2 cellular contexts compared by ENCODE assay signal in the genomic region with DNA sequence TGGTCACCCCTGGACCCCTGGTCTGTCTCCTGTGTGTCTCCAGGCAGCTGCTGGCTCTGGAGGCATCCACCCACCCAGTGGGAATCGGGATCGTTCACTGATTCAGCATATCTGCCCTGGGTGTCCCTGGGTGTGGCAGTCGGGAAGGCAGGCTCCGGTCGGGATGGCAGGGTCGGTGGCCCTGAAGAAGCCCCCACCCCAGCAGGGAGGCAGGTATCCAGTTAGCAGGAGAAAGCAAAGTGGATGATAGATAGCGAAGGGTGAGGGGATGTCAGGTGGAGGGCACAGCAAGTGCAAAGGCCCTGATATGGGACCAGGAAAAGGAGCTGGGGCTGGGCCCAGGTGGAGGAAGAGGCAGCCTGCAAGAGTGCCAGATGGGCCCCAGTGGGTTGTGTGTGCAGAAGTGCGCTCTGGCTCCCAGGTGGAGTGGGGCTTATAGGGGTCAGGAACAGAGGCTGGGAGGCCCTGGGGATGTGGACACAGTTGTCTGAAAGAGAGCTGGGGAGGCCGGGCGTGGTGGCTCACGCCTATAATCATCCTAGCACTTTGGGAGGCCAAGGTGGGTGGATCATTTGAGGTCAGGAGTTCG.
TF ChIP-seq lines count a peak whose summit lies in the region.

No MANE protein-coding gene starts in this region.

TF ChIP-seq in SK-N-SH, 30 proteins besides CTCF, POLR2A, EP300 and RAD21 (continued from another document):
- TF ChIP-seq, protein P1, sequence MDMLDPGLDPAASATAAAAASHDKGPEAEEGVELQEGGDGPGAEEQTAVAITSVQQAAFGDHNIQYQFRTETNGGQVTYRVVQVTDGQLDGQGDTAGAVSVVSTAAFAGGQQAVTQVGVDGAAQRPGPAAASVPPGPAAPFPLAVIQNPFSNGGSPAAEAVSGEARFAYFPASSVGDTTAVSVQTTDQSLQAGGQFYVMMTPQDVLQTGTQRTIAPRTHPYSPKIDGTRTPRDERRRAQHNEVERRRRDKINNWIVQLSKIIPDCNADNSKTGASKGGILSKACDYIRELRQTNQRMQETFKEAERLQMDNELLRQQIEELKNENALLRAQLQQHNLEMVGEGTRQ (IDR thresholded peaks at IDR 0.05; ENCODE audit: borderline replicate concordance, low read depth, low read length) = no peak
- no peak for TF ChIP-seq TAF1 (IDR thresholded peaks at IDR 0.05; ENCODE audit: borderline replicate concordance, low read depth, low read length)
- no peak for TF ChIP-seq EZH2phosphoT487 (IDR thresholded peaks at IDR 0.05; ENCODE audit: borderline replicate concordance, low read depth)

TF ChIP-seq in SK-N-SH treated with all-trans-retinoic acid at 6 μM for 48 hours, 23 proteins besides CTCF, POLR2A, EP300 and RAD21 (continued from another document):
- no peak for TF ChIP-seq ISL1 (CRISPR knock-in tag; IDR thresholded peaks at IDR 0.05)
- TF ChIP-seq ESRRG (CRISPR knock-in tag; IDR thresholded peaks at IDR 0.05) = no peak
- no peak for TF ChIP-seq CSDC2 (CRISPR knock-in tag; IDR thresholded peaks at IDR 0.05)
- no peak for TF ChIP-seq PPARA (CRISPR knock-in tag; IDR thresholded peaks at IDR 0.05; ENCODE audit: borderline replicate concordance)
- no peak for TF ChIP-seq ZC3H10 (CRISPR knock-in tag; IDR thresholded peaks at IDR 0.05)
- no peak for TF ChIP-seq OSR1 (CRISPR knock-in tag; IDR thresholded peaks at IDR 0.05)
- TF ChIP-seq, protein P2, sequence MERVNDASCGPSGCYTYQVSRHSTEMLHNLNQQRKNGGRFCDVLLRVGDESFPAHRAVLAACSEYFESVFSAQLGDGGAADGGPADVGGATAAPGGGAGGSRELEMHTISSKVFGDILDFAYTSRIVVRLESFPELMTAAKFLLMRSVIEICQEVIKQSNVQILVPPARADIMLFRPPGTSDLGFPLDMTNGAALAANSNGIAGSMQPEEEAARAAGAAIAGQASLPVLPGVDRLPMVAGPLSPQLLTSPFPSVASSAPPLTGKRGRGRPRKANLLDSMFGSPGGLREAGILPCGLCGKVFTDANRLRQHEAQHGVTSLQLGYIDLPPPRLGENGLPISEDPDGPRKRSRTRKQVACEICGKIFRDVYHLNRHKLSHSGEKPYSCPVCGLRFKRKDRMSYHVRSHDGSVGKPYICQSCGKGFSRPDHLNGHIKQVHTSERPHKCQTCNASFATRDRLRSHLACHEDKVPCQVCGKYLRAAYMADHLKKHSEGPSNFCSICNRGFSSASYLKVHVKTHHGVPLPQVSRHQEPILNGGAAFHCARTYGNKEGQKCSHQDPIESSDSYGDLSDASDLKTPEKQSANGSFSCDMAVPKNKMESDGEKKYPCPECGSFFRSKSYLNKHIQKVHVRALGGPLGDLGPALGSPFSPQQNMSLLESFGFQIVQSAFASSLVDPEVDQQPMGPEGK (CRISPR knock-in tag; IDR thresholded peaks at IDR 0.05; ENCODE audit: borderline replicate concordance) = no peak
- TF ChIP-seq, protein P3, sequence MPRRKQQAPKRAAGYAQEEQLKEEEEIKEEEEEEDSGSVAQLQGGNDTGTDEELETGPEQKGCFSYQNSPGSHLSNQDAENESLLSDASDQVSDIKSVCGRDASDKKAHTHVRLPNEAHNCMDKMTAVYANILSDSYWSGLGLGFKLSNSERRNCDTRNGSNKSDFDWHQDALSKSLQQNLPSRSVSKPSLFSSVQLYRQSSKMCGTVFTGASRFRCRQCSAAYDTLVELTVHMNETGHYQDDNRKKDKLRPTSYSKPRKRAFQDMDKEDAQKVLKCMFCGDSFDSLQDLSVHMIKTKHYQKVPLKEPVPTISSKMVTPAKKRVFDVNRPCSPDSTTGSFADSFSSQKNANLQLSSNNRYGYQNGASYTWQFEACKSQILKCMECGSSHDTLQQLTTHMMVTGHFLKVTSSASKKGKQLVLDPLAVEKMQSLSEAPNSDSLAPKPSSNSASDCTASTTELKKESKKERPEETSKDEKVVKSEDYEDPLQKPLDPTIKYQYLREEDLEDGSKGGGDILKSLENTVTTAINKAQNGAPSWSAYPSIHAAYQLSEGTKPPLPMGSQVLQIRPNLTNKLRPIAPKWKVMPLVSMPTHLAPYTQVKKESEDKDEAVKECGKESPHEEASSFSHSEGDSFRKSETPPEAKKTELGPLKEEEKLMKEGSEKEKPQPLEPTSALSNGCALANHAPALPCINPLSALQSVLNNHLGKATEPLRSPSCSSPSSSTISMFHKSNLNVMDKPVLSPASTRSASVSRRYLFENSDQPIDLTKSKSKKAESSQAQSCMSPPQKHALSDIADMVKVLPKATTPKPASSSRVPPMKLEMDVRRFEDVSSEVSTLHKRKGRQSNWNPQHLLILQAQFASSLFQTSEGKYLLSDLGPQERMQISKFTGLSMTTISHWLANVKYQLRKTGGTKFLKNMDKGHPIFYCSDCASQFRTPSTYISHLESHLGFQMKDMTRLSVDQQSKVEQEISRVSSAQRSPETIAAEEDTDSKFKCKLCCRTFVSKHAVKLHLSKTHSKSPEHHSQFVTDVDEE (CRISPR knock-in tag; IDR thresholded peaks at IDR 0.05) = no peak
- no peak for TF ChIP-seq ZNF70 (CRISPR knock-in tag; IDR thresholded peaks at IDR 0.05)
- TF ChIP-seq SNAI2 (CRISPR knock-in tag; IDR thresholded peaks at IDR 0.05) = no peak
- no peak for TF ChIP-seq ZFP30 (CRISPR knock-in tag; IDR thresholded peaks at IDR 0.05)
- no peak for TF ChIP-seq RARB (CRISPR knock-in tag; IDR thresholded peaks at IDR 0.05)
- TF ChIP-seq, protein P4, sequence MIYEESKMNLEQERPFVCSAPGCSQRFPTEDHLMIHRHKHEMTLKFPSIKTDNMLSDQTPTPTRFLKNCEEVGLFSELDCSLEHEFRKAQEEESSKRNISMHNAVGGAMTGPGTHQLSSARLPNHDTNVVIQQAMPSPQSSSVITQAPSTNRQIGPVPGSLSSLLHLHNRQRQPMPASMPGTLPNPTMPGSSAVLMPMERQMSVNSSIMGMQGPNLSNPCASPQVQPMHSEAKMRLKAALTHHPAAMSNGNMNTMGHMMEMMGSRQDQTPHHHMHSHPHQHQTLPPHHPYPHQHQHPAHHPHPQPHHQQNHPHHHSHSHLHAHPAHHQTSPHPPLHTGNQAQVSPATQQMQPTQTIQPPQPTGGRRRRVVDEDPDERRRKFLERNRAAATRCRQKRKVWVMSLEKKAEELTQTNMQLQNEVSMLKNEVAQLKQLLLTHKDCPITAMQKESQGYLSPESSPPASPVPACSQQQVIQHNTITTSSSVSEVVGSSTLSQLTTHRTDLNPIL (CRISPR knock-in tag; IDR thresholded peaks at IDR 0.05; ENCODE audit: low read depth) = no peak
- no peak for TF ChIP-seq ZFP3 (CRISPR knock-in tag; IDR thresholded peaks at IDR 0.05)
- TF ChIP-seq ZNF565 (CRISPR knock-in tag; conservative IDR thresholded peaks at IDR 0.05; ENCODE audit: low read depth) = no peak
- no peak for TF ChIP-seq BACH2 (CRISPR knock-in tag; IDR thresholded peaks at IDR 0.05; ENCODE audit: borderline replicate concordance)
- TF ChIP-seq TOX (CRISPR knock-in tag; IDR thresholded peaks at IDR 0.05; ENCODE audit: borderline replicate concordance) = no peak
- TF ChIP-seq ZNF8 (CRISPR knock-in tag; IDR thresholded peaks at IDR 0.05) = no peak
